ENCODE assay signal across 20 cellular contexts in the genomic region with DNA sequence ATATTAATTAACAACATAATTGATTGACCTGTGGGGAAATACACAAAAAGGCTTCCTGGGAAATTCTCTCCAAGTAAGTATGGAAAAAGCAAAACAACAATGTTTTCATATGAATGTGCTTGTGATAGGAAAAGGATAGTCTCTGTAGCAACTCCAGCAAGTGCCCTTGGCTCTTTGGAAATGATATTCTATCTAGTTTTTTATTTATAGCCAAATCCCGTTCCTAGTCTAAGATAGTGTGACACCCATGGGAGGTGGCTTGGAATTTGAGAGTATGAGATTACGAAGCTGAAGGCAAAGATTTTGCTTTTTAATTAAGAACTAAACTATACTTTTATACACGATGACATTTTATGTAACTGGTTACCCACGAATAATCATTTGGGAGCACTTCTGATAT.
"Had no signal": no experiment of that assay in that cellular context is flagged by ENCODE, and none has a peak within 500 bp of the region (broad histone marks: within the 10 kb centered on the region; RNA-seq: fewer than 3 reads in every experiment).

No MANE protein-coding gene starts in this region.

- H3K9me3 Mint-ChIP-seq: activated naive CD4-positive, alpha-beta T cell treated with anti-CD3 and anti-CD28 coated beads, Interleukin-2, amount 10 ng/mL, durations not matched to agents 7 days and 5 days; activated naive CD8-positive, alpha-beta T cell treated with anti-CD3 and anti-CD28 coated beads, Interleukin-2, amount 50 U/mL, for 24 hours; mesothelial cell of epicardium; nephron; stimulated activated effector memory CD8-positive, alpha-beta T cell treated with anti-CD3 and anti-CD28 coated beads, Interleukin-12 subunit alpha, Interleukin-12 subunit beta, amount 100 ng/mL, for 72 hours; T-helper 1 cell treated with Interleukin-12 subunit alpha and Interleukin-12 subunit beta and Interleukin-4 antibody, amounts not matched to agents 30 μg/mL and 1 μg/mL, for 36 hours; type B pancreatic cell had no signal

- H3K4me3 Mint-ChIP-seq: activated naive CD4-positive, alpha-beta T cell treated with anti-CD3 and anti-CD28 coated beads, Interleukin-2, amount 10 ng/mL, durations not matched to agents 7 days and 5 days; activated naive CD8-positive, alpha-beta T cell treated with anti-CD3 and anti-CD28 coated beads, Interleukin-2, amount 50 U/mL, for 24 hours; mesothelial cell of epicardium; stimulated activated effector memory CD8-positive, alpha-beta T cell treated with anti-CD3 and anti-CD28 coated beads, Interleukin-12 subunit alpha, Interleukin-12 subunit beta, amount 100 ng/mL, for 72 hours; T-helper 1 cell treated with Interleukin-12 subunit alpha and Interleukin-12 subunit beta and Interleukin-4 antibody, amounts not matched to agents 30 μg/mL and 1 μg/mL, for 36 hours; type B pancreatic cell had no signal

- H3K27me3 ChIP-seq: hepatocyte, stomach had no signal

- H3K27ac ChIP-seq: hepatocyte had no signal

- H3K36me3 ChIP-seq: stomach had no signal

- H3K36me3 Mint-ChIP-seq: activated naive CD4-positive, alpha-beta T cell treated with anti-CD3 and anti-CD28 coated beads, Interleukin-2, amount 10 ng/mL, durations not matched to agents 7 days and 5 days; mesothelial cell of epicardium; stimulated activated effector memory CD8-positive, alpha-beta T cell treated with anti-CD3 and anti-CD28 coated beads, Interleukin-12 subunit alpha, Interleukin-12 subunit beta, amount 100 ng/mL, for 72 hours; type B pancreatic cell had no signal

- H3K9me3 ChIP-seq: stomach had no signal

- H3K4me3 ChIP-seq: hepatocyte, lung, stomach had no signal

- H3K4me1 Mint-ChIP-seq: activated naive CD4-positive, alpha-beta T cell treated with anti-CD3 and anti-CD28 coated beads, Interleukin-2, amount 10 ng/mL, durations not matched to agents 7 days and 5 days; activated naive CD8-positive, alpha-beta T cell treated with anti-CD3 and anti-CD28 coated beads, Interleukin-2, amount 50 U/mL, for 24 hours; stimulated activated effector memory CD8-positive, alpha-beta T cell treated with anti-CD3 and anti-CD28 coated beads, Interleukin-12 subunit alpha, Interleukin-12 subunit beta, amount 100 ng/mL, for 72 hours had no signal

- H3K27ac Mint-ChIP-seq: activated naive CD4-positive, alpha-beta T cell treated with anti-CD3 and anti-CD28 coated beads, Interleukin-2, amount 10 ng/mL, durations not matched to agents 7 days and 5 days; activated naive CD8-positive, alpha-beta T cell treated with anti-CD3 and anti-CD28 coated beads, Interleukin-2, amount 50 U/mL, for 24 hours; mesothelial cell of epicardium; stimulated activated effector memory CD8-positive, alpha-beta T cell treated with anti-CD3 and anti-CD28 coated beads, Interleukin-12 subunit alpha, Interleukin-12 subunit beta, amount 100 ng/mL, for 72 hours; T-helper 1 cell treated with Interleukin-12 subunit alpha and Interleukin-12 subunit beta and Interleukin-4 antibody, amounts not matched to agents 30 μg/mL and 1 μg/mL, for 36 hours; type B pancreatic cell had no signal

- DNase-seq: activated CD4-positive, alpha-beta T cell treated with anti-CD3 and anti-CD28 coated beads, Interleukin-2, amount 50 U/mL, for 1 hour; activated CD8-positive, alpha-beta memory T cell treated with anti-CD3 and anti-CD28 coated beads for 24 hours; activated CD8-positive, alpha-beta memory T cell treated with anti-CD3 and anti-CD28 coated beads, Interleukin-2, amount 50 U/mL, for 48 hours; activated effector memory CD4-positive, alpha-beta T cell treated with Interleukin-2 at 50 U/mL for 16 hours; activated naive CD4-positive, alpha-beta T cell treated with anti-CD3 and anti-CD28 coated beads, Interleukin-2, amount 10 ng/mL, durations not matched to agents 7 days and 5 days; activated naive CD8-positive, alpha-beta T cell treated with anti-CD3 and anti-CD28 coated beads, Interleukin-2, amount 50 U/mL, for 24 hours; activated T-cell treated with anti-CD3 and anti-CD28 coated beads, Interleukin-2, amount 50 U/mL, for 48 hours; anterior cingulate cortex; effector CD4-positive, alpha-beta T cell; left colon; nucleus accumbens; stimulated activated CD4-positive, alpha-beta T cell treated with anti-CD3 and anti-CD28 coated beads, Interleukin-4, amount 100 ng/mL, for 24 hours; stomach had no signal
